20 cellular contexts compared by ENCODE assay signal in the genomic region with DNA sequence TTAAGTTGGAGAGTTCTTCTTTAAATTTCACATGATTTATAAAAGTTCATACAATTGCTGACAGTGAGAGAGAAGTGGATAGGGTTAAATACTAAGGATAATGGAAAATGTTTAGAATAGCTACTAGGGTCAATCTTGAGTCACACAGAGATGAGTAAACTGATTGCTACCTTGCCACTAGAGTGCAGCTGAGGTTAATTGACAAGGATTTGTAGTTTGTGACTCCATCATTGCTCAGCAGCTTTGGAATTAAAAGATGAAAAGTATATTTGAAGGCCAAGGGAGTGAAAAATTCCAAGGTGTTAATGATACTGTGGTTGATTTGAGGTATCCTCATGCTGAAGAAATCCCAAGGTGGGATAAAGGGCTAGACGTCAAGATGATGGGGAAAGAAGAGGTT.
A peak's percentile ranks its signal among the peaks of the same experiment; 100 is the strongest.
DNase-seq lines count a peak whose midpoint lies in the region; ATAC-seq, FAIRE-seq and TF ChIP-seq lines count a peak whose summit lies in the region.
"Had no signal": no experiment of that assay in that cellular context is flagged by ENCODE, and none has a peak within 500 bp of the region (broad histone marks: within the 10 kb centered on the region; RNA-seq: fewer than 3 reads in every experiment).

No MANE protein-coding gene starts in this region.

- H2BK120ac ChIP-seq in mesenchymal stem cell (ENCODE audit: low read depth, low read length), result no peak overlapping the region

- no peak overlapping the region for H2BK15ac ChIP-seq in mesenchymal stem cell (ENCODE audit: low read depth, poor library complexity, severe bottlenecking)

- no peak overlapping the region for H2BK12ac ChIP-seq in mesenchymal stem cell (ENCODE audit: low read length in 2 of 2)

- no peak overlapping the region for H3K4ac ChIP-seq in mesenchymal stem cell (ENCODE audit: low read depth in 1 of 2, low read length in 2 of 2)

- BruUV-seq in K562 (replicated peaks; lab: Mats Ljungman, UMichigan), result no TSS peak

- H3K9me3 ChIP-seq in K562 (replicated peaks; ENCODE audit: control insufficient read depth, insufficient read depth, low read depth, low read length) (no peaks in the 10 kb centered on the region), mesenchymal stem cell (ENCODE audit: control insufficient read depth, low read length) (no peaks in the 10 kb centered on the region), ascending aorta (no peaks in the 10 kb centered on the region)
- H3K9me3 ChIP-seq: adrenal gland, Caco-2, neutrophil had no signal

- TF ChIP-seq CTCF in K562 (IDR thresholded peaks at IDR 0.05 in 2 of 3, conservative IDR thresholded peaks at IDR 0.05 in 1 of 3; ENCODE audit: insufficient read depth in 2 of 3, low read depth in 1 of 3, low read length in 3 of 3), result no peak
- TF ChIP-seq CTCF in D721Med (IDR thresholded peaks at IDR 0.05; ENCODE audit: insufficient read depth, missing control alignments), result no peak
- no peak for TF ChIP-seq CTCF in ascending aorta (IDR thresholded peaks at IDR 0.05)

- TF ChIP-seq RAD21 in K562 (CRISPR knock-in tag; conservative IDR thresholded peaks at IDR 0.05 in 1 of 2, IDR thresholded peaks at IDR 0.05 in 1 of 2), result 0 out of 4 replicates have a peak, but pooled peaks of 1 of the 2 experiments have one; percentile 15

- H4K20me1 ChIP-seq in K562 (replicated peaks; ENCODE audit: control insufficient read depth, insufficient read depth, low read length), result no peaks in the 10 kb centered on the region

- no peak overlapping the region for H4K91ac ChIP-seq in mesenchymal stem cell (ENCODE audit: low read length)

- no peak for TF ChIP-seq POLR2A in K562 (conservative IDR thresholded peaks at IDR 0.05)

- H3K27ac ChIP-seq in K562 (ENCODE audit: extremely low read depth, low read depth, low read length) (no peak overlapping the region), mesenchymal stem cell (ENCODE audit: low read length, poor library complexity, severe bottlenecking) (no peak overlapping the region), ascending aorta (no peak overlapping the region)
- H3K27ac ChIP-seq: adrenal gland, neutrophil, WERI-Rb-1 had no signal

- no peak overlapping the region for H2BK5ac ChIP-seq in mesenchymal stem cell (ENCODE audit: low read depth, low read length, poor library complexity, severe bottlenecking)

- POLR2A ChIA-PET in K562 (lab: Yijun Ruan, JAX), result no interaction called here

- H3K18ac ChIP-seq in mesenchymal stem cell (ENCODE audit: low read depth in 1 of 2, low read length in 2 of 2), result no peak overlapping the region

- H3K4me3 ChIP-seq in K562 (no peak overlapping the region), mesenchymal stem cell (ENCODE audit: insufficient read depth in 1 of 2, low read depth in 1 of 2, low read length in 2 of 2) (no peak overlapping the region), ascending aorta (no peak overlapping the region)
- H3K4me3 ChIP-seq: adrenal gland had no signal

- CTCF ChIA-PET in K562 (lab: Yijun Ruan, JAX; ENCODE audit: low intra/inter-chr PET ratio), result interaction anchor here (0.6 kb wide), 1 partner anchor 1231 kb away, joined by 3 read pairs; no protein-coding TSS in a partner anchor

- peaks cover 7% of the 10 kb centered on the region for H3K79me1 ChIP-seq in mesenchymal stem cell (replicated peaks; ENCODE audit: low read length, poor library complexity, severe bottlenecking)

- H4K8ac ChIP-seq in mesenchymal stem cell (ENCODE audit: low read length), result no peak overlapping the region

- H3K9ac ChIP-seq in K562 (ENCODE audit: insufficient read depth in 1 of 2, low read depth in 2 of 2, low read length in 2 of 2) (no peak overlapping the region), mesenchymal stem cell (ENCODE audit: low read length) (no peak overlapping the region)

- H2AK5ac ChIP-seq in mesenchymal stem cell (ENCODE audit: low read length, severe bottlenecking), result no peak overlapping the region

- intact Hi-C loops in K562 (cut with micrococcal nuclease), result no loop called here
- intact Hi-C loops in ascending aorta (cut with DNase I), result no loop called here

- TF ChIP-seq EP300 in K562 (IDR thresholded peaks at IDR 0.05; ENCODE audit: low read length), result no peak

- no peak for FAIRE-seq in K562 (lab: Jason Lieb, UNC)
- FAIRE-seq in D721Med (lab: Jason Lieb, UNC), result no peak
- FAIRE-seq: GM19239 had no signal

- H2AFZ ChIP-seq in K562 (ENCODE audit: low read depth, low read length) (no peak overlapping the region), mesenchymal stem cell (ENCODE audit: low read depth, low read length) (no peak overlapping the region)

- no peak for ATAC-seq in K562
- ATAC-seq: activated CD8-positive, alpha-beta T cell treated with anti-CD3 and anti-CD28 coated beads, Interleukin-2, amount 10 ng/mL, durations not matched to agents 7 days and 5 days had no signal

- H3K79me2 ChIP-seq in K562 (ENCODE audit: control insufficient read depth, insufficient read depth, low read length), result no peaks in the 10 kb centered on the region

- H3K36me3 ChIP-seq in K562 (ENCODE audit: control insufficient read depth, insufficient read depth, low read length) (no peaks in the 10 kb centered on the region), mesenchymal stem cell (ENCODE audit: control insufficient read depth in 1 of 2, insufficient read depth in 2 of 2, low read depth in 1 of 2, low read length in 2 of 2) (peaks cover 2 to 25% of the 10 kb centered on the region in 2 experiments), ascending aorta (peaks cover 0 to 15% of the 10 kb centered on the region in 2 donors)
- H3K36me3 ChIP-seq: adrenal gland, WERI-Rb-1 had no signal

- no peaks in the 10 kb centered on the region for H3K9me1 ChIP-seq in K562 (ENCODE audit: control insufficient read depth, insufficient read depth, low read length)

- DNase-seq in Caki2 (ENCODE audit: low read depth) (peak; percentile 26), HT1080 (ENCODE audit: low read depth) (peak; percentile 44), K562 (ENCODE audit: extremely low read depth in 1 of 4, low spot score in 3 of 4) (no peak), mesenchymal stem cell (peak; percentile 13), GOT3 (lab: John Stamatoyannopoulos, UW) (no peak), D721Med (ENCODE audit: insufficient read length, low spot score) (no peak), ascending aorta (ENCODE audit: low spot score in 2 of 2) (no peak), NCI-H187 treated with DMSO at 0.1 percent for 48 hours (lab: John Stamatoyannopoulos, UW) (no peak)
- DNase-seq: activated CD8-positive, alpha-beta T cell treated with anti-CD3 and anti-CD28 coated beads, Interleukin-2, amount 10 ng/mL, durations not matched to agents 7 days and 5 days; adrenal gland; AML-193; Caco-2; NCI-H1092 treated with DMSO at 0.1 percent for 48 hours; NCI-H748 treated with DMSO at 0.1 percent for 48 hours; retina; RPMI8226; T-helper 1 cell; WERI-Rb-1 had no signal

- WGBS in K562 (ENCODE audit: insufficient coverage, low coverage, missing lambda C conversion rate), result 7% methylated on average over 1 of the region's 1 CpG
- WGBS in mesenchymal stem cell, result 60% methylated on average over 1 of the region's 1 CpG

- no peak overlapping the region for H3K14ac ChIP-seq in mesenchymal stem cell (ENCODE audit: low read length in 2 of 2)

- no peak overlapping the region for H3K4me2 ChIP-seq in K562 (ENCODE audit: insufficient read depth, low read length)
- H3K4me2 ChIP-seq in mesenchymal stem cell (ENCODE audit: low read length, poor library complexity, severe bottlenecking), result no peak overlapping the region

- H3K4me1 ChIP-seq in K562 (replicated peaks in 1 of 2; ENCODE audit: control insufficient read depth in 2 of 2, insufficient read depth in 2 of 2, low read length in 2 of 2), result no peaks in the 10 kb centered on the region; a peak in 1 of 5 replicates
- H3K4me1 ChIP-seq in mesenchymal stem cell (ENCODE audit: control insufficient read depth, insufficient read depth, low read depth, low read length), result no peaks in the 10 kb centered on the region
- H3K4me1 ChIP-seq in ascending aorta, result no peaks in the 10 kb centered on the region
- H3K4me1 ChIP-seq: Caco-2 had no signal

- in situ Hi-C loops in Caki2 (cut with HindIII; ENCODE audit: low pct_unique_long_range_greater_than_20kb, low sequenced_read_pairs), result no loop called here
- in situ Hi-C loops in K562 (cut with MboI), result no loop called here

- no peak overlapping the region for H3K23ac ChIP-seq in mesenchymal stem cell (ENCODE audit: low read length in 2 of 2)

- H3K27me3 ChIP-seq in K562 (ENCODE audit: control insufficient read depth in 2 of 2, insufficient read depth in 2 of 2, low read length in 2 of 2) (no peaks in the 10 kb centered on the region), mesenchymal stem cell (ENCODE audit: control insufficient read depth in 1 of 2, insufficient read depth in 1 of 2, low read length in 2 of 2) (no peaks in the 10 kb centered on the region), ascending aorta (no peaks in the 10 kb centered on the region)
- H3K27me3 ChIP-seq: adrenal gland, neutrophil had no signal

TF ChIP-seq in K562, 482 proteins besides CTCF, POLR2A, EP300 and RAD21:
- TF ChIP-seq FOSL1 (tag; conservative IDR thresholded peaks at IDR 0.05), result peak; percentile 41; the same call in 1 of the 2 replicates
- TF ChIP-seq RBBP5 (IDR thresholded peaks at IDR 0.05; ENCODE audit: borderline replicate concordance, insufficient read depth, low read length, poor library complexity, severe bottlenecking), result no peak
- TF ChIP-seq, protein P1, sequence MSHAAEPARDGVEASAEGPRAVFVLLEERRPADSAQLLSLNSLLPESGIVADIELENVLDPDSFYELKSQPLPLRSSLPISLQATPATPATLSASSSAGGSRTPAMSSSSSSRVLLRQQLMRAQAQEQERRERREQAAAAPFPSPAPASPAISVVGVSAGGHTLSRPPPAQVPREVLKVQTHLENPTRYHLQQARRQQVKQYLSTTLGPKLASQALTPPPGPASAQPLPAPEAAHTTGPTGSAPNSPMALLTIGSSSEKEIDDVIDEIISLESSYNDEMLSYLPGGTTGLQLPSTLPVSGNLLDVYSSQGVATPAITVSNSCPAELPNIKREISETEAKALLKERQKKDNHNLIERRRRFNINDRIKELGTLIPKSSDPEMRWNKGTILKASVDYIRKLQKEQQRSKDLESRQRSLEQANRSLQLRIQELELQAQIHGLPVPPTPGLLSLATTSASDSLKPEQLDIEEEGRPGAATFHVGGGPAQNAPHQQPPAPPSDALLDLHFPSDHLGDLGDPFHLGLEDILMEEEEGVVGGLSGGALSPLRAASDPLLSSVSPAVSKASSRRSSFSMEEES (CRISPR knock-in tag; IDR thresholded peaks at IDR 0.05), result no peak
TF ChIP-seq in K562: peak in this region for 1.

Comparison
In these comparisons a context has a peak if more than half of its experiments do, and no peak if none do; other contexts are left out.
1. DNase-seq: peak in Caki2 (single experiment), HT1080 (single experiment) and mesenchymal stem cell (single experiment); none in K562 (0 of 4), GOT3 (single experiment), D721Med (single experiment), ascending aorta (0 of 2) and NCI-H187 treated with DMSO at 0.1 percent for 48 hours (single experiment).